ENCODE assay signal across 9 cellular contexts in genomic region chr3:71658131-71658530, GRCh38.
DNase-seq lines count a peak whose midpoint lies in the region; ATAC-seq, FAIRE-seq and TF ChIP-seq lines count a peak whose summit lies in the region.
"Had no signal": no experiment of that assay in that cellular context is flagged by ENCODE, and none has a peak within 500 bp of the region (broad histone marks: within the 10 kb centered on the region; RNA-seq: fewer than 3 reads in every experiment).

No MANE protein-coding gene starts in this region.

- FAIRE-seq in H54 (lab: Jason Lieb, UNC) = peak; percentile 57

- CTCF ChIA-PET in CD8-positive, alpha-beta memory T cell (lab: Charles Lee) = no interaction called here
- CTCF ChIA-PET in WTC11 (lab: Charles Lee) = interaction anchor here (1.4 kb wide), 1 partner anchor 636 kb away, joined by 3 read pairs; no protein-coding TSS in a partner anchor

- H3K36me3 ChIP-seq in RWPE2 (ENCODE audit: low read depth) = no peaks in the 10 kb centered on the region
- H3K36me3 ChIP-seq in gastroesophageal sphincter = no peaks in the 10 kb centered on the region
- H3K36me3 ChIP-seq in rectal smooth muscle tissue (ENCODE audit: control insufficient read depth, insufficient read depth, low read length) = no peaks in the 10 kb centered on the region
- no peaks in the 10 kb centered on the region for H3K36me3 ChIP-seq in CD8-positive, alpha-beta memory T cell (ENCODE audit: insufficient read depth, low read length)
- H3K36me3 ChIP-seq: HAP-1 had no signal

- no peaks in the 10 kb centered on the region for H3K9me3 Mint-ChIP-seq in CD8-positive, alpha-beta memory T cell
- H3K9me3 Mint-ChIP-seq in WTC11 = no peaks in the 10 kb centered on the region

- H3K36me3 Mint-ChIP-seq in CD8-positive, alpha-beta memory T cell = peaks cover 0 to 49% (median 3%) of the 10 kb centered on the region in 3 donors
- H3K36me3 Mint-ChIP-seq in WTC11 = no peaks in the 10 kb centered on the region

- POLR2A ChIA-PET in CD8-positive, alpha-beta memory T cell (lab: Charles Lee) = no interaction called here
- POLR2A ChIA-PET in WTC11 (lab: Charles Lee) = no interaction called here

- H3K9me3 ChIP-seq in RWPE2 (ENCODE audit: severe bottlenecking) = no peaks in the 10 kb centered on the region
- H3K9me3 ChIP-seq in gastroesophageal sphincter = no peaks in the 10 kb centered on the region
- H3K9me3 ChIP-seq in CD8-positive, alpha-beta memory T cell (ENCODE audit: low read length) = no peaks in the 10 kb centered on the region
- H3K9me3 ChIP-seq: HAP-1 had no signal

- no peak overlapping the region for H3K27ac ChIP-seq in RWPE2 (ENCODE audit: poor library complexity, severe bottlenecking)
- H3K27ac ChIP-seq in gastroesophageal sphincter = peak overlapping the region; percentile 77 to 83 (median 82)
- peak overlapping the region; percentile 67 for H3K27ac ChIP-seq in rectal smooth muscle tissue (ENCODE audit: low read depth, low read length)
- no peak overlapping the region for H3K27ac ChIP-seq in CD8-positive, alpha-beta memory T cell (ENCODE audit: low read depth, low read length)

- no peaks in the 10 kb centered on the region for H3K27me3 Mint-ChIP-seq in CD8-positive, alpha-beta memory T cell
- H3K27me3 Mint-ChIP-seq in WTC11 (ENCODE audit: low read depth) = no peaks in the 10 kb centered on the region

- peaks cover 32 to 37% (median 32%) of the 10 kb centered on the region in 3 donors for H3K4me1 Mint-ChIP-seq in CD8-positive, alpha-beta memory T cell
- peaks cover 24% of the 10 kb centered on the region for H3K4me1 Mint-ChIP-seq in WTC11

- no peak overlapping the region for H3K27ac Mint-ChIP-seq in CD8-positive, alpha-beta memory T cell
- no peak overlapping the region for H3K27ac Mint-ChIP-seq in WTC11

- TF ChIP-seq CTCF in RWPE2 (IDR thresholded peaks at IDR 0.05; ENCODE audit: poor library complexity, severe bottlenecking) (no peak), gastroesophageal sphincter (IDR thresholded peaks at IDR 0.05) (peak in 1 of 4 experiments; percentile 8), WTC11 (IDR thresholded peaks at IDR 0.05) (no peak)

- H3K4me3 Mint-ChIP-seq in CD8-positive, alpha-beta memory T cell = no peak overlapping the region
- H3K4me3 Mint-ChIP-seq in WTC11 = no peak overlapping the region

- peaks cover 15% of the 10 kb centered on the region for H3K4me1 ChIP-seq in RWPE2 (ENCODE audit: insufficient read depth, poor library complexity, severe bottlenecking)
- H3K4me1 ChIP-seq in gastroesophageal sphincter = peaks cover 4 to 59% (median 20%) of the 10 kb centered on the region in 3 donors
- H3K4me1 ChIP-seq in rectal smooth muscle tissue (ENCODE audit: control insufficient read depth, insufficient read depth, low read length) = peaks cover 29% of the 10 kb centered on the region
- H3K4me1 ChIP-seq in CD8-positive, alpha-beta memory T cell (ENCODE audit: insufficient read depth, low read length) = peaks cover 12% of the 10 kb centered on the region
- H3K4me1 ChIP-seq: HAP-1 had no signal

- H3K9ac ChIP-seq in rectal smooth muscle tissue (ENCODE audit: low read length) = no peak overlapping the region

- WGBS in gastroesophageal sphincter (ENCODE audit: low coverage in 1 of 2), 2 donors = 18 to 36% methylated on average over 3 to 4 of the region's 7 CpGs

- no peak for TF ChIP-seq EP300 in gastroesophageal sphincter (IDR thresholded peaks at IDR 0.05)

- H3K27me3 ChIP-seq in RWPE2 (ENCODE audit: insufficient read depth, poor library complexity, severe bottlenecking) (no peaks in the 10 kb centered on the region), gastroesophageal sphincter (no peaks in the 10 kb centered on the region), rectal smooth muscle tissue (ENCODE audit: control insufficient read depth, insufficient read depth, low read length) (no peaks in the 10 kb centered on the region)
- no peaks in the 10 kb centered on the region for H3K27me3 ChIP-seq in CD8-positive, alpha-beta memory T cell (ENCODE audit: insufficient read depth, low read length, poor library complexity, severe bottlenecking)

- H3K4me3 ChIP-seq in RWPE2 (ENCODE audit: severe bottlenecking) (no peak overlapping the region), gastroesophageal sphincter (no peak overlapping the region), rectal smooth muscle tissue (ENCODE audit: low read length) (no peak overlapping the region)
- no peak overlapping the region for H3K4me3 ChIP-seq in CD8-positive, alpha-beta memory T cell (ENCODE audit: low read length)
- H3K4me3 ChIP-seq: HAP-1 had no signal

- ATAC-seq in RWPE2 (ENCODE audit: low read depth) (peak; percentile 93), gastroesophageal sphincter (peak; percentile 92), WTC11 (no peak)

- DNase-seq in H54 (ENCODE audit: insufficient read length, low spot score) (peak; percentile 51), RWPE2 (ENCODE audit: low spot score) (peak; percentile 77), WTC11 (ENCODE audit: low spot score) (no peak), SIG-M5 (lab: John Stamatoyannopoulos, UW) (no peak), NCI-H446 treated with DMSO at 0.1 percent for 48 hours (lab: John Stamatoyannopoulos, UW) (no peak)
- DNase-seq in CD8-positive, alpha-beta memory T cell = no peak

- TF ChIP-seq POLR2A in H54 (IDR thresholded peaks at IDR 0.05; ENCODE audit: low read depth, low read length) = no peak
- TF ChIP-seq POLR2A in gastroesophageal sphincter (IDR thresholded peaks at IDR 0.05) = no peak

TF ChIP-seq in WTC11, 78 proteins besides CTCF, POLR2A, EP300 and RAD21:
- TF ChIP-seq, protein P1, sequence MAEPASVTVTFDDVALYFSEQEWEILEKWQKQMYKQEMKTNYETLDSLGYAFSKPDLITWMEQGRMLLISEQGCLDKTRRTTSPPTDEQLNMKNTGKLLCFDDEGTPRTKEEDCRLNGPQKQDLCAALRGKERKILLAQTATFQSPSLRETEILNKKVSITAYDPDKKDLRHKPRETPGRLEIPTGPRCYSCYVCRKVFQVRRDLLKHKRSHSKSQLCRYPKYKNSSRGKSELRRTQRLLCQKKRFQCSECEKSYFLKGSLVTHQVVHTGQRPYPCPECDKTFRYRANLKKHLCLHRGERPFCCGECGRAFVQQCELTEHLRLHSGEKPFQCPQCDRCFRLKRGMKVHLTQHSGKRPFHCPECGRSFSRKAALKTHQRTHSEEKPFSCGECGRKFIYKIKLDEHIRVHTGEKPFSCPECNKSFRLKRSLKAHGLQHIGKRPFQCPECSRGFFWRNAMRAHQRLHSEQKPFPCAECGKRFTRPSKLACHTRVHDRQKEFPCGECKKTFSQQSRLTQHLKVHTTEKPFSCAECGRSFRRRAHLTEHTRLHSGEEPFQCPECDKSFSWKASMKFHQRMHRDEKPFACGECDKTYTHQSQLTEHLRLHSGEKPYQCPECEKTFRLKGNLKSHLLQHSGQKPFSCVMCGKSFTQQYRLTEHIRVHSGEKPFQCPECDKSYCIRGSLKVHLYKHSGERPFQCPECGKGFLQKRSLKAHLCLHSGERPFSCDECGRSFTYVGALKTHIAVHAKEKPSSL (CRISPR knock-in tag; conservative IDR thresholded peaks at IDR 0.05) = no peak
- no peak for TF ChIP-seq GRHL2 (CRISPR knock-in tag; IDR thresholded peaks at IDR 0.05; ENCODE audit: insufficient replicate concordance, severe bottlenecking)
- no peak for TF ChIP-seq ZNF232 (CRISPR knock-in tag; IDR thresholded peaks at IDR 0.05)
- no peak for TF ChIP-seq ZNF281 (CRISPR knock-in tag; IDR thresholded peaks at IDR 0.05)
- TF ChIP-seq, protein P2, sequence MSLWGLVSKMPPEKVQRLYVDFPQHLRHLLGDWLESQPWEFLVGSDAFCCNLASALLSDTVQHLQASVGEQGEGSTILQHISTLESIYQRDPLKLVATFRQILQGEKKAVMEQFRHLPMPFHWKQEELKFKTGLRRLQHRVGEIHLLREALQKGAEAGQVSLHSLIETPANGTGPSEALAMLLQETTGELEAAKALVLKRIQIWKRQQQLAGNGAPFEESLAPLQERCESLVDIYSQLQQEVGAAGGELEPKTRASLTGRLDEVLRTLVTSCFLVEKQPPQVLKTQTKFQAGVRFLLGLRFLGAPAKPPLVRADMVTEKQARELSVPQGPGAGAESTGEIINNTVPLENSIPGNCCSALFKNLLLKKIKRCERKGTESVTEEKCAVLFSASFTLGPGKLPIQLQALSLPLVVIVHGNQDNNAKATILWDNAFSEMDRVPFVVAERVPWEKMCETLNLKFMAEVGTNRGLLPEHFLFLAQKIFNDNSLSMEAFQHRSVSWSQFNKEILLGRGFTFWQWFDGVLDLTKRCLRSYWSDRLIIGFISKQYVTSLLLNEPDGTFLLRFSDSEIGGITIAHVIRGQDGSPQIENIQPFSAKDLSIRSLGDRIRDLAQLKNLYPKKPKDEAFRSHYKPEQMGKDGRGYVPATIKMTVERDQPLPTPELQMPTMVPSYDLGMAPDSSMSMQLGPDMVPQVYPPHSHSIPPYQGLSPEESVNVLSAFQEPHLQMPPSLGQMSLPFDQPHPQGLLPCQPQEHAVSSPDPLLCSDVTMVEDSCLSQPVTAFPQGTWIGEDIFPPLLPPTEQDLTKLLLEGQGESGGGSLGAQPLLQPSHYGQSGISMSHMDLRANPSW (CRISPR knock-in tag; conservative IDR thresholded peaks at IDR 0.05; ENCODE audit: low read depth) = no peak
- TF ChIP-seq NR1H2 (CRISPR knock-in tag; IDR thresholded peaks at IDR 0.05) = no peak
- no peak for TF ChIP-seq MYBL2 (CRISPR knock-in tag; IDR thresholded peaks at IDR 0.05)
- no peak for TF ChIP-seq CREM (CRISPR knock-in tag; IDR thresholded peaks at IDR 0.05)
- no peak for TF ChIP-seq ZNF671 (CRISPR knock-in tag; IDR thresholded peaks at IDR 0.05)
- no peak for TF ChIP-seq TEAD1 (CRISPR knock-in tag; IDR thresholded peaks at IDR 0.05)
- TF ChIP-seq EMX1 (CRISPR knock-in tag; IDR thresholded peaks at IDR 0.05) = no peak
TF ChIP-seq in WTC11: peak in this region for 0.

Comparison
In these comparisons a context has a peak if more than half of its experiments do, and no peak if none do; other contexts are left out.
1. DNase-seq: peak in H54 (single experiment) and RWPE2 (single experiment); none in CD8-positive, alpha-beta memory T cell (0 of 5), WTC11 (single experiment), SIG-M5 (single experiment) and NCI-H446 treated with DMSO at 0.1 percent for 48 hours (single experiment).
2. H3K27ac ChIP-seq: peak in gastroesophageal sphincter (4 of 4) and rectal smooth muscle tissue (single experiment); none in RWPE2 (single experiment) and CD8-positive, alpha-beta memory T cell (single experiment).